Comparison of ENCODE assay signal across 8 cellular contexts in genomic region chr5:138467711-138468132, GRCh38. TPM values are rescaled to one million over a fixed set of nuclear protein-coding genes. Genes with fewer than 3 reads are reported as not detected.
A peak's percentile ranks its signal among the peaks of the same experiment; 100 is the strongest.
DNase-seq lines count a peak whose midpoint lies in the region; ATAC-seq and TF ChIP-seq lines count a peak whose summit lies in the region.

No MANE protein-coding gene starts in this region.

- H3K4me2 ChIP-seq in GM23248 (ENCODE audit: unreplicated experiment) = peak overlapping the region; percentile 81

- peaks cover 20% of the 10 kb centered on the region for H4K20me1 ChIP-seq in GM23248 (ENCODE audit: insufficient read depth)

- H3K27me3 ChIP-seq in GM23248 (replicated peaks; ENCODE audit: insufficient read depth) = no peaks in the 10 kb centered on the region

- H3K4me1 Mint-ChIP-seq in activated B cell treated with CpG ODN at 0.5 μM for 24 hours = peaks cover 24% of the 10 kb centered on the region

- no peaks in the 10 kb centered on the region for H3K9me3 ChIP-seq in GM23248 (ENCODE audit: low read depth)

- 95 to 97% methylated on average over 11 to 14 of the region's 14 CpGs for WGBS in GM23248 (ENCODE audit: low coverage in 1 of 2, low lambda C conversion rate in 2 of 2, missing lambda C conversion rate in 2 of 2), 2 experiments

- POLR2A ChIA-PET in activated B cell treated with CpG ODN at 0.5 μM for 24 hours (lab: Charles Lee) = no interaction called here

- H3K27me3 Mint-ChIP-seq in activated B cell treated with CpG ODN at 0.5 μM for 24 hours = no peaks in the 10 kb centered on the region

- TF ChIP-seq CTCF in activated B cell treated with CpG ODN at 0.5 μM for 24 hours (IDR thresholded peaks at IDR 0.05) (no peak), fibroblast of the aortic adventitia (IDR thresholded peaks at IDR 0.05; ENCODE audit: insufficient read depth, low read length) (no peak)

- CTCF ChIA-PET in activated B cell treated with CpG ODN at 0.5 μM for 24 hours (lab: Charles Lee) = no interaction called here

- H3K27ac Mint-ChIP-seq in activated B cell treated with CpG ODN at 0.5 μM for 24 hours = no peak overlapping the region

- peaks cover 13% of the 10 kb centered on the region for H3K36me3 Mint-ChIP-seq in activated B cell treated with CpG ODN at 0.5 μM for 24 hours (ENCODE audit: low read depth)

- peaks cover 37% of the 10 kb centered on the region for H3K79me2 ChIP-seq in GM23248 (ENCODE audit: insufficient read depth)

- H3K4me3 ChIP-seq in GM23248 = peak overlapping the region; percentile 85
- H3K4me3 ChIP-seq in fibroblast of the aortic adventitia (ENCODE audit: low read depth, low read length) = peak overlapping the region; percentile 84
- H3K4me3 ChIP-seq in skin epidermis = peak overlapping the region in 6 of 7 experiments; percentile 64 to 90 (median 78)

- H3K9ac ChIP-seq in GM23248 = peak overlapping the region; percentile 90

- H3K27ac ChIP-seq in GM23248 (no peak overlapping the region), skin epidermis (peak overlapping the region in 7 of 21 experiments; percentile 8 to 97 (median 83))

- H3K9me2 ChIP-seq in GM23248 (ENCODE audit: insufficient read depth) = no peaks in the 10 kb centered on the region

- no peaks in the 10 kb centered on the region for H3K9me3 Mint-ChIP-seq in activated B cell treated with CpG ODN at 0.5 μM for 24 hours

- H3K4me1 ChIP-seq in GM23248 (ENCODE audit: insufficient read depth) = peaks cover 27% of the 10 kb centered on the region

- peaks cover 51% of the 10 kb centered on the region for H3F3A ChIP-seq in GM23248 (ENCODE audit: insufficient read depth)

- H2AFZ ChIP-seq in GM23248 = no peak overlapping the region

- peak overlapping the region; percentile 83 for H3K4me3 Mint-ChIP-seq in activated B cell treated with CpG ODN at 0.5 μM for 24 hours

- DNase-seq in GM23248 (no peak), activated B cell treated with CpG ODN at 0.5 μM for 24 hours (no peak), fibroblast of the aortic adventitia (ENCODE audit: low read depth) (peak; percentile 53), SIG-M5 (lab: John Stamatoyannopoulos, UW) (no peak)
- no peak for DNase-seq in activated CD4-positive, CD25-positive, alpha-beta regulatory T cell (lab: John Stamatoyannopoulos, UW)

- ATAC-seq in activated B cell treated with CpG ODN at 0.5 μM for 24 hours (ENCODE audit: low read depth) = no peak
- no peak for ATAC-seq in HG03460 (IDR thresholded peaks at IDR 0.05; ENCODE audit: unreplicated experiment)
- no peak for ATAC-seq in HG02970 (IDR thresholded peaks at IDR 0.05; ENCODE audit: low FRiP score, unreplicated experiment)

- H3K36me3 ChIP-seq in GM23248 (ENCODE audit: low read depth) = peaks cover 22% of the 10 kb centered on the region; the same call in 1 of the 2 replicates

- in situ Hi-C loops in GM23248 (cut with MboI) = no loop called here

- intact Hi-C loops in activated B cell treated with CpG ODN at 0.5 μM for 24 hours (cut with micrococcal nuclease) = loop anchor here (5.0 to 10.0 kb wide), 3 partner anchors 807 to 1835 kb away; partner anchors contain the start of genes PFDN1 and SPATA24

RNA-seq across cellular contexts. Expression of gene EGR1, which starts 2.4 kb away (rescaled TPM):
- total RNA-seq in GM23248 (2014; rRNA removed; shearing (Covaris generic)) = 14.3 and 19.0 TPM in 2 replicates
- polyA plus RNA-seq in GM23248 (2016; fragmentation: Nextera tagmentation; extraction: Ambion mirVana) = 161 and 170 TPM in 2 replicates
- total RNA-seq in activated B cell treated with CpG ODN at 0.5 μM for 24 hours = 10.9 and 14.2 TPM in 2 replicates
- 1.6 and 6.3 TPM in 2 replicates for total RNA-seq in fibroblast of the aortic adventitia (ENCODE audit: low replicate concordance)

RNA-seq across cellular contexts. Expression of gene REEP2, which starts 28.9 kb away (rescaled TPM):
- total RNA-seq in GM23248 (2014; rRNA removed; shearing (Covaris generic)) = 4.4 and 5.0 TPM in 2 replicates
- polyA plus RNA-seq in GM23248 (2016; fragmentation: Nextera tagmentation; extraction: Ambion mirVana) = 8.6 and 9.4 TPM in 2 replicates
- total RNA-seq in activated B cell treated with CpG ODN at 0.5 μM for 24 hours = 0.42 TPM in 1 of 2 replicates, not detected in the other
- total RNA-seq in fibroblast of the aortic adventitia (ENCODE audit: low replicate concordance) = 1.1 and 6.1 TPM in 2 replicates
